Comparison of ENCODE assay signal across 11 cellular contexts in the genomic region with DNA sequence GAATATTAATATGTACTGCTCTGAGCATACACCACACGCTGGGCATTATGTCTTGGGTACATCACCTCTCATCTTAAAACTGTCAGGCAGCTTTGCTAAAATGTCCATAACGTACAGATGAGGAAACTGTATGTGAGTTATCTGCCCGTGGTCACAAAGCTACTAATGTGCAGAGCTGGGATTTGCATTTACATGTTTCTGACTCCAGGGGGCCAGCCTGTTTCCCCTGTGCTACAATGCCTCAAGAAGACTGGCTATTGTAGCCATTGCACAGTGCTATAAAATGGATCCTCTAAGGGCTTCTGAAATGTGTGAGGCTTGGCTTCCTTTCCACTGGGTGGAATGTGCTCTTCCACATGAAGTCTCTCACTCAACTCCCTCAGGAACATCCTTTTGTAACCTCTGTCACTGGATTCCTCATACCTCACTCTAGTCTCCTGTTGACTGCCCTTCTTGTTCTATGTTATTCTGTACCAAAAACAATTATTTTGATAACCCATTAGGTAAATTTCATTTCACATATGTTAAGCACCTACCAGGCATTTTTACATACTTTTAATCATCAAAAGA.
A peak's percentile ranks its signal among the peaks of the same experiment; 100 is the strongest.
DNase-seq lines count a peak whose midpoint lies in the region; ATAC-seq and TF ChIP-seq lines count a peak whose summit lies in the region.
"Had no signal": no experiment of that assay in that cellular context is flagged by ENCODE, and none has a peak within 500 bp of the region (broad histone marks: within the 10 kb centered on the region; RNA-seq: fewer than 3 reads in every experiment).

No MANE protein-coding gene starts in this region.

- no peak overlapping the region for H3K27ac ChIP-seq in RWPE1
- H3K27ac ChIP-seq: gastroesophageal sphincter, psoas muscle had no signal

- DNase-seq in ELR (ENCODE audit: low read depth) (peak; percentile 39), RWPE1 (ENCODE audit: low spot score) (peak; percentile 20), iPS-NIHi7 (ENCODE audit: extremely low spot score) (peak; percentile 35), omental fat pad (ENCODE audit: low spot score) (no peak), NCI-H2171 treated with DMSO at 0.1 percent for 48 hours (lab: John Stamatoyannopoulos, UW) (no peak), sciatic nerve (ENCODE audit: low spot score) (no peak), anterior cingulate cortex (lab: John Stamatoyannopoulos, UW) (no peak)
- DNase-seq: NCI-H1092, psoas muscle had no signal

- intact Hi-C loops in sciatic nerve (cut with DNase I): no loop called here

- peak; percentile 49 for ATAC-seq in HG02588 (IDR thresholded peaks at IDR 0.05; ENCODE audit: unreplicated experiment)
- no peak for ATAC-seq in omental fat pad (ENCODE audit: low FRiP score)
- ATAC-seq in sciatic nerve: no peak
- ATAC-seq: gastroesophageal sphincter, psoas muscle had no signal

- POLR2A ChIA-PET in RWPE1 (lab: Yijun Ruan, JAX; ENCODE audit: low non-redundant PET): no interaction called here

- TF ChIP-seq CTCF in RWPE1 (conservative IDR thresholded peaks at IDR 0.05; ENCODE audit: low read depth): no peak
- no peak for TF ChIP-seq CTCF in omental fat pad (IDR thresholded peaks at IDR 0.05)

- CTCF ChIA-PET in RWPE1 (lab: Yijun Ruan, JAX): no interaction called here

Comparison
In these comparisons a context has a peak if more than half of its experiments do, and no peak if none do; other contexts are left out.
1. DNase-seq: peak in ELR (single experiment), RWPE1 (single experiment) and iPS-NIHi7 (single experiment); none in omental fat pad (single experiment), NCI-H2171 treated with DMSO at 0.1 percent for 48 hours (single experiment), sciatic nerve (single experiment) and anterior cingulate cortex (0 of 58).